1 cellular context compared by ENCODE assay signal in genomic region chr2:8609357-8609804, GRCh38.
A peak's percentile ranks its signal among the peaks of the same experiment; 100 is the strongest.
TF ChIP-seq lines count a peak whose summit lies in the region.

No MANE protein-coding gene starts in this region.

TF ChIP-seq in HepG2, 621 proteins besides CTCF, POLR2A, EP300 and RAD21 (continued from another document and continues in another):
- TF ChIP-seq, protein P1, sequence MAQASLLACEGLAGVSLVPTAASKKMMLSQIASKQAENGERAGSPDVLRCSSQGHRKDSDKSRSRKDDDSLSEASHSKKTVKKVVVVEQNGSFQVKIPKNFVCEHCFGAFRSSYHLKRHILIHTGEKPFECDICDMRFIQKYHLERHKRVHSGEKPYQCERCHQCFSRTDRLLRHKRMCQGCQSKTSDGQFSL (CRISPR knock-in tag; IDR thresholded peaks at IDR 0.05), result peak; percentile 80
- TF ChIP-seq ZMYM2 (CRISPR knock-in tag; IDR thresholded peaks at IDR 0.05) (peak; percentile 95), ZFP1 (CRISPR knock-in tag; IDR thresholded peaks at IDR 0.05) (peak; percentile 91; the same call in 1 of the 2 replicates), ZNF816 (CRISPR knock-in tag; IDR thresholded peaks at IDR 0.05; ENCODE audit: borderline replicate concordance) (no peak; the same call in 1 of the 2 replicates), DBP (CRISPR knock-in tag; IDR thresholded peaks at IDR 0.05; ENCODE audit: not compliant biosample characterization) (peak; percentile 54), ZNF235 (CRISPR knock-in tag; IDR thresholded peaks at IDR 0.05; ENCODE audit: borderline replicate concordance) (no peak), ZNF230 (CRISPR knock-in tag; IDR thresholded peaks at IDR 0.05) (0 out of 2 replicates have a peak, but pooled peaks have one; percentile 66), FOXA1 (IDR thresholded peaks at IDR 0.05) (no peak), FOXA1 (CRISPR knock-in tag; IDR thresholded peaks at IDR 0.05) (peak; percentile 75), CBX1 (IDR thresholded peaks at IDR 0.05; ENCODE audit: low read depth) (peak; percentile 66), ZBTB42 (CRISPR knock-in tag; IDR thresholded peaks at IDR 0.05) (peak; percentile 75; the same call in 1 of the 2 replicates), RELA (CRISPR knock-in tag; IDR thresholded peaks at IDR 0.05) (peak; percentile 72; the same call in 1 of the 2 replicates), WIZ (CRISPR knock-in tag; IDR thresholded peaks at IDR 0.05) (no peak), E2F1 (CRISPR knock-in tag; IDR thresholded peaks at IDR 0.05) (no peak; the same call in 1 of the 2 replicates), ZNF331 (CRISPR knock-in tag; IDR thresholded peaks at IDR 0.05) (peak; percentile 97), ZSCAN29 (CRISPR knock-in tag; conservative IDR thresholded peaks at IDR 0.05) (peak; percentile 65; the same call in 1 of the 2 replicates), ZBTB7B (CRISPR knock-in tag; IDR thresholded peaks at IDR 0.05) (peak; percentile 94), ZNF335 (CRISPR knock-in tag; IDR thresholded peaks at IDR 0.05) (peak; percentile 88), KDM4B (CRISPR knock-in tag; IDR thresholded peaks at IDR 0.05) (peak; percentile 81), ZNF430 (CRISPR knock-in tag; IDR thresholded peaks at IDR 0.05) (peak; percentile 66; the same call in 1 of the 2 replicates), ZNF687 (CRISPR knock-in tag; IDR thresholded peaks at IDR 0.05) (no peak), ZNF775 (CRISPR knock-in tag; IDR thresholded peaks at IDR 0.05; ENCODE audit: borderline replicate concordance) (0 out of 2 replicates have a peak, but pooled peaks have one; percentile 45), ZNF160 (CRISPR knock-in tag; IDR thresholded peaks at IDR 0.05) (peak; percentile 61; the same call in 1 of the 2 replicates), SAFB2 (CRISPR knock-in tag; IDR thresholded peaks at IDR 0.05; ENCODE audit: borderline replicate concordance, low read depth) (no peak), ZNF619 (CRISPR knock-in tag; IDR thresholded peaks at IDR 0.05) (0 out of 2 replicates have a peak, but pooled peaks have one; percentile 53), PHF8 (CRISPR knock-in tag; IDR thresholded peaks at IDR 0.05) (peak; percentile 39; the same call in 1 of the 2 replicates), JUN (CRISPR knock-in tag; IDR thresholded peaks at IDR 0.05) (peak; percentile 72; the same call in 1 of the 2 replicates), SMAD9 (CRISPR knock-in tag; IDR thresholded peaks at IDR 0.05) (no peak), SRY (CRISPR knock-in tag; IDR thresholded peaks at IDR 0.05) (peak; percentile 42; the same call in 1 of the 2 replicates), HNF4A (CRISPR knock-in tag; IDR thresholded peaks at IDR 0.05) (peak; percentile 100), RFXAP (CRISPR knock-in tag; IDR thresholded peaks at IDR 0.05; ENCODE audit: borderline replicate concordance) (peak; percentile 78; the same call in 1 of the 2 replicates), CBX5 (CRISPR knock-in tag; IDR thresholded peaks at IDR 0.05; ENCODE audit: borderline replicate concordance) (peak; percentile 79; the same call in 1 of the 2 replicates), NFIB (CRISPR knock-in tag; IDR thresholded peaks at IDR 0.05; ENCODE audit: borderline replicate concordance) (no peak), ZNF292 (CRISPR knock-in tag; IDR thresholded peaks at IDR 0.05; ENCODE audit: borderline replicate concordance, low read depth) (peak; percentile 92; the same call in 1 of the 2 replicates), AFF4 (CRISPR knock-in tag; IDR thresholded peaks at IDR 0.05) (no peak), HINFP (CRISPR knock-in tag; IDR thresholded peaks at IDR 0.05; ENCODE audit: low read depth) (peak; percentile 63; the same call in 1 of the 2 replicates), TARDBP (CRISPR knock-in tag; IDR thresholded peaks at IDR 0.05) (peak; percentile 93)
- TF ChIP-seq, protein P2, sequence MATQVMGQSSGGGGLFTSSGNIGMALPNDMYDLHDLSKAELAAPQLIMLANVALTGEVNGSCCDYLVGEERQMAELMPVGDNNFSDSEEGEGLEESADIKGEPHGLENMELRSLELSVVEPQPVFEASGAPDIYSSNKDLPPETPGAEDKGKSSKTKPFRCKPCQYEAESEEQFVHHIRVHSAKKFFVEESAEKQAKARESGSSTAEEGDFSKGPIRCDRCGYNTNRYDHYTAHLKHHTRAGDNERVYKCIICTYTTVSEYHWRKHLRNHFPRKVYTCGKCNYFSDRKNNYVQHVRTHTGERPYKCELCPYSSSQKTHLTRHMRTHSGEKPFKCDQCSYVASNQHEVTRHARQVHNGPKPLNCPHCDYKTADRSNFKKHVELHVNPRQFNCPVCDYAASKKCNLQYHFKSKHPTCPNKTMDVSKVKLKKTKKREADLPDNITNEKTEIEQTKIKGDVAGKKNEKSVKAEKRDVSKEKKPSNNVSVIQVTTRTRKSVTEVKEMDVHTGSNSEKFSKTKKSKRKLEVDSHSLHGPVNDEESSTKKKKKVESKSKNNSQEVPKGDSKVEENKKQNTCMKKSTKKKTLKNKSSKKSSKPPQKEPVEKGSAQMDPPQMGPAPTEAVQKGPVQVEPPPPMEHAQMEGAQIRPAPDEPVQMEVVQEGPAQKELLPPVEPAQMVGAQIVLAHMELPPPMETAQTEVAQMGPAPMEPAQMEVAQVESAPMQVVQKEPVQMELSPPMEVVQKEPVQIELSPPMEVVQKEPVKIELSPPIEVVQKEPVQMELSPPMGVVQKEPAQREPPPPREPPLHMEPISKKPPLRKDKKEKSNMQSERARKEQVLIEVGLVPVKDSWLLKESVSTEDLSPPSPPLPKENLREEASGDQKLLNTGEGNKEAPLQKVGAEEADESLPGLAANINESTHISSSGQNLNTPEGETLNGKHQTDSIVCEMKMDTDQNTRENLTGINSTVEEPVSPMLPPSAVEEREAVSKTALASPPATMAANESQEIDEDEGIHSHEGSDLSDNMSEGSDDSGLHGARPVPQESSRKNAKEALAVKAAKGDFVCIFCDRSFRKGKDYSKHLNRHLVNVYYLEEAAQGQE (IDR thresholded peaks at IDR 0.05; ENCODE audit: borderline replicate concordance in 1 of 2, low read depth in 1 of 2, low read length in 2 of 2), result 0 out of 4 replicates have a peak, but pooled peaks of 1 of the 2 experiments have one; percentile 44
- TF ChIP-seq, protein P3, sequence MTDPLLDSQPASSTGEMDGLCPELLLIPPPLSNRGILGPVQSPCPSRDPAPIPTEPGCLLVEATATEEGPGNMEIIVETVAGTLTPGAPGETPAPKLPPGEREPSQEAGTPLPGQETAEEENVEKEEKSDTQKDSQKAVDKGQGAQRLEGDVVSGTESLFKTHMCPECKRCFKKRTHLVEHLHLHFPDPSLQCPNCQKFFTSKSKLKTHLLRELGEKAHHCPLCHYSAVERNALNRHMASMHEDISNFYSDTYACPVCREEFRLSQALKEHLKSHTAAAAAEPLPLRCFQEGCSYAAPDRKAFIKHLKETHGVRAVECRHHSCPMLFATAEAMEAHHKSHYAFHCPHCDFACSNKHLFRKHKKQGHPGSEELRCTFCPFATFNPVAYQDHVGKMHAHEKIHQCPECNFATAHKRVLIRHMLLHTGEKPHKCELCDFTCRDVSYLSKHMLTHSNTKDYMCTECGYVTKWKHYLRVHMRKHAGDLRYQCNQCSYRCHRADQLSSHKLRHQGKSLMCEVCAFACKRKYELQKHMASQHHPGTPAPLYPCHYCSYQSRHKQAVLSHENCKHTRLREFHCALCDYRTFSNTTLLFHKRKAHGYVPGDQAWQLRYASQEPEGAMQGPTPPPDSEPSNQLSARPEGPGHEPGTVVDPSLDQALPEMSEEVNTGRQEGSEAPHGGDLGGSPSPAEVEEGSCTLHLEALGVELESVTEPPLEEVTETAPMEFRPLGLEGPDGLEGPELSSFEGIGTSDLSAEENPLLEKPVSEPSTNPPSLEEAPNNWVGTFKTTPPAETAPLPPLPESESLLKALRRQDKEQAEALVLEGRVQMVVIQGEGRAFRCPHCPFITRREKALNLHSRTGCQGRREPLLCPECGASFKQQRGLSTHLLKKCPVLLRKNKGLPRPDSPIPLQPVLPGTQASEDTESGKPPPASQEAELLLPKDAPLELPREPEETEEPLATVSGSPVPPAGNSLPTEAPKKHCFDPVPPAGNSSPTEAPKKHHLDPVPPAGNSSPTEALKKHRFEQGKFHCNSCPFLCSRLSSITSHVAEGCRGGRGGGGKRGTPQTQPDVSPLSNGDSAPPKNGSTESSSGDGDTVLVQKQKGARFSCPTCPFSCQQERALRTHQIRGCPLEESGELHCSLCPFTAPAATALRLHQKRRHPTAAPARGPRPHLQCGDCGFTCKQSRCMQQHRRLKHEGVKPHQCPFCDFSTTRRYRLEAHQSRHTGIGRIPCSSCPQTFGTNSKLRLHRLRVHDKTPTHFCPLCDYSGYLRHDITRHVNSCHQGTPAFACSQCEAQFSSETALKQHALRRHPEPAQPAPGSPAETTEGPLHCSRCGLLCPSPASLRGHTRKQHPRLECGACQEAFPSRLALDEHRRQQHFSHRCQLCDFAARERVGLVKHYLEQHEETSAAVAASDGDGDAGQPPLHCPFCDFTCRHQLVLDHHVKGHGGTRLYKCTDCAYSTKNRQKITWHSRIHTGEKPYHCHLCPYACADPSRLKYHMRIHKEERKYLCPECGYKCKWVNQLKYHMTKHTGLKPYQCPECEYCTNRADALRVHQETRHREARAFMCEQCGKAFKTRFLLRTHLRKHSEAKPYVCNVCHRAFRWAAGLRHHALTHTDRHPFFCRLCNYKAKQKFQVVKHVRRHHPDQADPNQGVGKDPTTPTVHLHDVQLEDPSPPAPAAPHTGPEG (CRISPR knock-in tag; IDR thresholded peaks at IDR 0.05), result peak; percentile 67; the same call in 1 of the 2 replicates
